ENCODE assay signal across 8 cellular contexts in genomic region chr1:153456396-153456795, GRCh38. TPM values are rescaled to one million over a fixed set of nuclear protein-coding genes. Genes with fewer than 3 reads are reported as not detected.
"Had no signal": no experiment of that assay in that cellular context is flagged by ENCODE, and none has a peak within 500 bp of the region (broad histone marks: within the 10 kb centered on the region; RNA-seq: fewer than 3 reads in every experiment).

No MANE protein-coding gene starts in this region.

- H3K9me3 ChIP-seq: HAP-1 had no signal

- H3K4me2 ChIP-seq: GM23338 had no signal

- H2AFZ ChIP-seq: GM23338 had no signal

- H3K4me3 ChIP-seq: GM23338, HAP-1, K562 had no signal

- H3K4me1 ChIP-seq: HAP-1 had no signal

- DNase-seq: H7, HFFc6, IMR-90 had no signal

- H3K36me3 ChIP-seq: HAP-1 had no signal

RNA-seq across cellular contexts. Expression of gene S100A7, which starts 4.1 kb away (rescaled TPM):
- total RNA-seq: GM23338, H1, H7, HFFc6, HT-29, IMR-90, K562 had no signal

RNA-seq across cellular contexts. Expression of gene S100A7A, which starts 40.1 kb away (rescaled TPM):
- total RNA-seq: GM23338, H1, H7, HFFc6, HT-29, IMR-90, K562 had no signal
